In the genomic region with DNA sequence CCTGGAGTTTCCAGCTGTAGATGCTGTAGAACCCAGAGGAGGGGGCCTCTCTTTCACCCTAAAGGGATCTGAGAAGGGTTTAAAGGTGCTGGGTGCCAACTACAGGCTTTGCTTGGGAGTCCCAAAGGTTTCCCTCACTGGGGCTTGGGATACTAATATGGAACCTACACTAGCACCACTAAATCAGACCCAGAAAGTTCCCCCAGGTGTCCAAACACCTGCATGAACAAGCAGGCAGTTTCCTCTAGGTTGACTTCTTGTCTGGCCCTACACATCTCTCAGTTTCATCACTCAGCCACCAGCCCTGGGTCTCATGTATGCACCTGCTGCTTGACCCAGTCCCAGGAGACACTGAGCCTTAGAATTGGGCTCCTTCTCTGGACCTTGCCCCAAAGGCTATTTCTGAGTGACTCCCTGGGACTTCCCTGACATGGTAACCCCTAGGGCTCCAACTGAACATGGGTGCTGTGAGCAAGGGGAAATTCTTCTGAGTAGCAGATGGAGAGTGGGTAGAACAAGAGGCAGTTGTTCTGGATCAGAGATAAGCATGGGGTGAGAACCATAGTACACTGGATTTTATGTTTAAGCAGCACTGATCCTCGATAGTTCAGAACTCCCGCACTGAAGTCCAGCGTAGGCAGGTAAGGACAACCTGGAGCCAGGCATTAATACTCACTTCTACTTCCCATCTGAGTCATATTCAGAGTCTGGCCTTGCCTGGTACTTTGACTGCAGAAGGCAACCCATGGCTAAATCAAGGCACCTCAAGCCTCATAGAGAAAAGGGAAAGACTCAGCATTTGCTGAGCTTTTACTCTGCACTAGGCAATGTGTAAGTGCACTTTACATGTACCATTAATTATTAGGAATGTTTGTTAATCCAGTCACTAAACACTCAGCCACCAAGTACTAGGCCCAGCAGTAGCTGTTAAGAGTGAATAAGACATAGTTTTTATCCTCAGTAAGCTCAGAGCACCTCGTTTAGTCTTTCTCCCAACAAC, we compare ENCODE assay signal across 8 cellular contexts. TPM values are rescaled to one million over a fixed set of nuclear protein-coding genes. Genes with fewer than 3 reads are reported as not detected.
DNase-seq lines count a peak whose midpoint lies in the region; ATAC-seq and TF ChIP-seq lines count a peak whose summit lies in the region.

No MANE protein-coding gene starts in this region.

- ATAC-seq in GM19463 (IDR thresholded peaks at IDR 0.05; ENCODE audit: unreplicated experiment) = peak; percentile 93
- ATAC-seq in HG03457 (IDR thresholded peaks at IDR 0.05; ENCODE audit: unreplicated experiment) = peak; percentile 82

- WGBS in thymus = 92% methylated on average over 4 of the region's 4 CpGs

- peak overlapping the region; percentile 64 for H3K27ac ChIP-seq in thymus (ENCODE audit: low read depth)

- peak overlapping the region in 4 of 7 donors; percentile 20 to 85 (median 80) for H3K27ac Mint-ChIP-seq in CD14-positive monocyte

- H3K36me3 ChIP-seq in endocrine pancreas (ENCODE audit: control insufficient read depth, insufficient read depth, low read length) = no peaks in the 10 kb centered on the region
- H3K36me3 ChIP-seq in thymus (ENCODE audit: control insufficient read depth, insufficient read depth) = peaks cover 38% of the 10 kb centered on the region

- peaks cover 30% of the 10 kb centered on the region for H3K4me1 Mint-ChIP-seq in CD14-positive monocyte

- H3K9me3 Mint-ChIP-seq in CD14-positive monocyte = no peaks in the 10 kb centered on the region

- H3K4me3 Mint-ChIP-seq in CD14-positive monocyte = no peak overlapping the region

- H3K4me3 ChIP-seq in endocrine pancreas (ENCODE audit: control insufficient read depth, insufficient read depth, low read length) = no peak overlapping the region
- H3K4me3 ChIP-seq in thymus (ENCODE audit: low read length) = peak overlapping the region; percentile 1

- H3K4me1 ChIP-seq in endocrine pancreas (ENCODE audit: control insufficient read depth, insufficient read depth, low read length) = peaks cover 22% of the 10 kb centered on the region
- H3K4me1 ChIP-seq in thymus (ENCODE audit: control insufficient read depth, insufficient read depth, low read length) = peaks cover 59% of the 10 kb centered on the region

- H3K9ac ChIP-seq in endocrine pancreas (ENCODE audit: control insufficient read depth, insufficient read depth, low read length) = peak overlapping the region; percentile 47

- no peak for DNase-seq in CD14-positive monocyte (ENCODE audit: low spot score)
- no peak for DNase-seq in superior temporal gyrus (ENCODE audit: extremely low spot score)
- no peak for DNase-seq in foreskin melanocyte
- no peak for DNase-seq in SKM-1 treated with dmso at 0.1 percent for 144 hours (lab: John Stamatoyannopoulos, UW; ENCODE audit: unreplicated experiment)

- peaks cover 44 to 64% of the 10 kb centered on the region in 2 donors for H3K36me3 Mint-ChIP-seq in CD14-positive monocyte

- intact Hi-C loops in CD14-positive monocyte (cut with micrococcal nuclease) = no loop called here

- H3K9me3 ChIP-seq in endocrine pancreas (ENCODE audit: control insufficient read depth, low read length) = no peaks in the 10 kb centered on the region
- H3K9me3 ChIP-seq in thymus (ENCODE audit: control insufficient read depth) = no peaks in the 10 kb centered on the region

- H3K27me3 ChIP-seq in endocrine pancreas (ENCODE audit: control insufficient read depth, insufficient read depth, low read length) (no peaks in the 10 kb centered on the region), thymus (ENCODE audit: control insufficient read depth, insufficient read depth) (no peaks in the 10 kb centered on the region)

- H3K27me3 Mint-ChIP-seq in CD14-positive monocyte (ENCODE audit: low read depth in 3 of 3) = no peaks in the 10 kb centered on the region

- TF ChIP-seq CTCF in CD14-positive monocyte (IDR thresholded peaks at IDR 0.05) = no peak

RNA-seq across cellular contexts. Expression of a gene that starts 16.8 kb away (rescaled TPM):
- polyA plus RNA-seq in CD14-positive monocyte (10 to 100 TPM; 12.4 to 14.3 TPM), thymus (58.3 TPM)

RNA-seq across cellular contexts. Expression of a gene that starts 33.2 kb away (rescaled TPM):
- under 1 TPM in 1 of 2 donors, not detected in 1; 0.06 TPM for polyA plus RNA-seq in CD14-positive monocyte
- 8.2 TPM for polyA plus RNA-seq in thymus
